ENCODE assay signal across 1 cellular context in genomic region chr7:55028011-55028410, GRCh38.
TF ChIP-seq lines count a peak whose summit lies in the region.

No MANE protein-coding gene starts in this region.

TF ChIP-seq in IMR-90, 13 proteins besides CTCF, POLR2A, EP300 and RAD21:
- TF ChIP-seq NFE2L2 (IDR thresholded peaks at IDR 0.05; ENCODE audit: low read depth, low read length) = no peak
- TF ChIP-seq MXI1 (IDR thresholded peaks at IDR 0.05; ENCODE audit: borderline replicate concordance, low read depth, low read length) = no peak
- no peak for TF ChIP-seq SMC3 (IDR thresholded peaks at IDR 0.05; ENCODE audit: low read depth, low read length)
- TF ChIP-seq CHD1 (IDR thresholded peaks at IDR 0.05; ENCODE audit: low read depth, low read length) = no peak
- no peak for TF ChIP-seq BHLHE40 (IDR thresholded peaks at IDR 0.05; ENCODE audit: low read depth, low read length)
- TF ChIP-seq FOS (IDR thresholded peaks at IDR 0.05; ENCODE audit: low read depth, low read length) = no peak
- TF ChIP-seq RCOR1 (IDR thresholded peaks at IDR 0.05; ENCODE audit: insufficient replicate concordance, low read length) = no peak
- TF ChIP-seq MAFK (IDR thresholded peaks at IDR 0.05; ENCODE audit: low read depth, low read length) = no peak
- TF ChIP-seq ELK1 (IDR thresholded peaks at IDR 0.05; ENCODE audit: borderline replicate concordance, low read depth, low read length) = no peak
- no peak for TF ChIP-seq USF2 (IDR thresholded peaks at IDR 0.05; ENCODE audit: low read depth, low read length)
- TF ChIP-seq MAZ (IDR thresholded peaks at IDR 0.05; ENCODE audit: borderline replicate concordance, low read depth, low read length) = no peak
- TF ChIP-seq RFX5 (IDR thresholded peaks at IDR 0.05; ENCODE audit: low read depth, low read length) = no peak
- TF ChIP-seq CEBPB (IDR thresholded peaks at IDR 0.05; ENCODE audit: low read depth, low read length) = no peak
